In the genomic region with DNA sequence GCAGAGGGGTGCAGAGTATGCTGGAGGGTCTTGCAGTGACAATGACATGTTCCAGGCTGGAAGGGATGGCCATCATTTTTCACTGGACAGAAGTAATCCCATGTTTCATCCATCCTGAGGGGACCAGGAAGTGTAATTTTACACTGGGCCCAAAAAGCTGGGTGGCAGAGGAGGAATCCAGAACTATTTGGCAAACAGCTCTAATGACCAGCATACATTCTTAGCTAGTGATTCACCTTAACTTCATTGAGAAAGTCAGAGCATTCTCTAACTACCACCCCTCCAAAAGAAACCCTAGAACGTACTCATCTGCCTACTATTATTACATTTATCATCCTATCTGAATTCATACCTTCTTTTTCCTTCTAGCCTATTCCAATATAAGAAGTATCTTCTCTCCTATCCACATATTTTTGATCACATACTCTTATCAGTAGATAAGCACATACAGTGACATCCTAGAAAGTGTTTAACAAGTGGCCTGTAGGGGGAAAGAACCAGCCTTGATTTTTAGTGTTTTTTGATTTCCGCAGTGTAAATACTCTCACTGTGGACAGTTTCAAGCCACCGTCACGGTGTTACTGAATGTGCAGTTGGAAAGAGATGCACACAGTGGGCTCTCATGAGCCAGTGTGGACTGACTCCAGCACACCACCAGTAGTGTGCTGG, we compare ENCODE assay signal across 2 cellular contexts.
A peak's percentile ranks its signal among the peaks of the same experiment; 100 is the strongest.
TF ChIP-seq lines count a peak whose summit lies in the region.

No MANE protein-coding gene starts in this region.

TF ChIP-seq in IMR-90, 13 proteins besides CTCF, POLR2A, EP300 and RAD21 (continued from another document):
- no peak for TF ChIP-seq MAFK (IDR thresholded peaks at IDR 0.05; ENCODE audit: low read depth, low read length)
- TF ChIP-seq, protein P1, sequence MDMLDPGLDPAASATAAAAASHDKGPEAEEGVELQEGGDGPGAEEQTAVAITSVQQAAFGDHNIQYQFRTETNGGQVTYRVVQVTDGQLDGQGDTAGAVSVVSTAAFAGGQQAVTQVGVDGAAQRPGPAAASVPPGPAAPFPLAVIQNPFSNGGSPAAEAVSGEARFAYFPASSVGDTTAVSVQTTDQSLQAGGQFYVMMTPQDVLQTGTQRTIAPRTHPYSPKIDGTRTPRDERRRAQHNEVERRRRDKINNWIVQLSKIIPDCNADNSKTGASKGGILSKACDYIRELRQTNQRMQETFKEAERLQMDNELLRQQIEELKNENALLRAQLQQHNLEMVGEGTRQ (IDR thresholded peaks at IDR 0.05; ENCODE audit: low read depth, low read length), result no peak
- no peak for TF ChIP-seq CHD1 (IDR thresholded peaks at IDR 0.05; ENCODE audit: low read depth, low read length)
- TF ChIP-seq RCOR1 (IDR thresholded peaks at IDR 0.05; ENCODE audit: insufficient replicate concordance, low read length), result no peak
- peak; percentile 52; the same call in 1 of the 2 replicates for TF ChIP-seq FOS (IDR thresholded peaks at IDR 0.05; ENCODE audit: low read depth, low read length)
- no peak for TF ChIP-seq MAZ (IDR thresholded peaks at IDR 0.05; ENCODE audit: borderline replicate concordance, low read depth, low read length)
- TF ChIP-seq BHLHE40 (IDR thresholded peaks at IDR 0.05; ENCODE audit: low read depth, low read length), result no peak
- TF ChIP-seq MXI1 (IDR thresholded peaks at IDR 0.05; ENCODE audit: borderline replicate concordance, low read depth, low read length), result no peak
- peak; percentile 45; the same call in 1 of the 2 replicates for TF ChIP-seq CEBPB (IDR thresholded peaks at IDR 0.05; ENCODE audit: low read depth, low read length)

TF ChIP-seq in HepG2, 621 proteins besides CTCF, POLR2A, EP300 and RAD21 (continued from another document):
- no peak for TF ChIP-seq MTA1 (CRISPR knock-in tag; IDR thresholded peaks at IDR 0.05; ENCODE audit: borderline replicate concordance)
- TF ChIP-seq, protein P2, sequence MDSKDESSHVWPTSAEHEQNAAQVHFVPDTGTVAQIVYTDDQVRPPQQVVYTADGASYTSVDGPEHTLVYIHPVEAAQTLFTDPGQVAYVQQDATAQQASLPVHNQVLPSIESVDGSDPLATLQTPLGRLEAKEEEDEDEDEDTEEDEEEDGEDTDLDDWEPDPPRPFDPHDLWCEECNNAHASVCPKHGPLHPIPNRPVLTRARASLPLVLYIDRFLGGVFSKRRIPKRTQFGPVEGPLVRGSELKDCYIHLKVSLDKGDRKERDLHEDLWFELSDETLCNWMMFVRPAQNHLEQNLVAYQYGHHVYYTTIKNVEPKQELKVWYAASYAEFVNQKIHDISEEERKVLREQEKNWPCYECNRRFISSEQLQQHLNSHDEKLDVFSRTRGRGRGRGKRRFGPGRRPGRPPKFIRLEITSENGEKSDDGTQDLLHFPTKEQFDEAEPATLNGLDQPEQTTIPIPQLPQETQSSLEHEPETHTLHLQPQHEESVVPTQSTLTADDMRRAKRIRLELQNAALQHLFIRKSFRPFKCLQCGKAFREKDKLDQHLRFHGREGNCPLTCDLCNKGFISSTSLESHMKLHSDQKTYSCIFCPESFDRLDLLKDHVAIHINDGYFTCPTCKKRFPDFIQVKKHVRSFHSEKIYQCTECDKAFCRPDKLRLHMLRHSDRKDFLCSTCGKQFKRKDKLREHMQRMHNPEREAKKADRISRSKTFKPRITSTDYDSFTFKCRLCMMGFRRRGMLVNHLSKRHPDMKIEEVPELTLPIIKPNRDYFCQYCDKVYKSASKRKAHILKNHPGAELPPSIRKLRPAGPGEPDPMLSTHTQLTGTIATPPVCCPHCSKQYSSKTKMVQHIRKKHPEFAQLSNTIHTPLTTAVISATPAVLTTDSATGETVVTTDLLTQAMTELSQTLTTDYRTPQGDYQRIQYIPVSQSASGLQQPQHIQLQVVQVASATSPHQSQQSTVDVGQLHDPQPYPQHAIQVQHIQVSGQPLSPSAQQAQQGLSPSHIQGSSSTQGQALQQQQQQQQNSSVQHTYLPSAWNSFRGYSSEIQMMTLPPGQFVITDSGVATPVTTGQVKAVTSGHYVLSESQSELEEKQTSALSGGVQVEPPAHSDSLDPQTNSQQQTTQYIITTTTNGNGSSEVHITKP (CRISPR knock-in tag; IDR thresholded peaks at IDR 0.05; ENCODE audit: low read depth), result no peak
- TF ChIP-seq, protein P3, sequence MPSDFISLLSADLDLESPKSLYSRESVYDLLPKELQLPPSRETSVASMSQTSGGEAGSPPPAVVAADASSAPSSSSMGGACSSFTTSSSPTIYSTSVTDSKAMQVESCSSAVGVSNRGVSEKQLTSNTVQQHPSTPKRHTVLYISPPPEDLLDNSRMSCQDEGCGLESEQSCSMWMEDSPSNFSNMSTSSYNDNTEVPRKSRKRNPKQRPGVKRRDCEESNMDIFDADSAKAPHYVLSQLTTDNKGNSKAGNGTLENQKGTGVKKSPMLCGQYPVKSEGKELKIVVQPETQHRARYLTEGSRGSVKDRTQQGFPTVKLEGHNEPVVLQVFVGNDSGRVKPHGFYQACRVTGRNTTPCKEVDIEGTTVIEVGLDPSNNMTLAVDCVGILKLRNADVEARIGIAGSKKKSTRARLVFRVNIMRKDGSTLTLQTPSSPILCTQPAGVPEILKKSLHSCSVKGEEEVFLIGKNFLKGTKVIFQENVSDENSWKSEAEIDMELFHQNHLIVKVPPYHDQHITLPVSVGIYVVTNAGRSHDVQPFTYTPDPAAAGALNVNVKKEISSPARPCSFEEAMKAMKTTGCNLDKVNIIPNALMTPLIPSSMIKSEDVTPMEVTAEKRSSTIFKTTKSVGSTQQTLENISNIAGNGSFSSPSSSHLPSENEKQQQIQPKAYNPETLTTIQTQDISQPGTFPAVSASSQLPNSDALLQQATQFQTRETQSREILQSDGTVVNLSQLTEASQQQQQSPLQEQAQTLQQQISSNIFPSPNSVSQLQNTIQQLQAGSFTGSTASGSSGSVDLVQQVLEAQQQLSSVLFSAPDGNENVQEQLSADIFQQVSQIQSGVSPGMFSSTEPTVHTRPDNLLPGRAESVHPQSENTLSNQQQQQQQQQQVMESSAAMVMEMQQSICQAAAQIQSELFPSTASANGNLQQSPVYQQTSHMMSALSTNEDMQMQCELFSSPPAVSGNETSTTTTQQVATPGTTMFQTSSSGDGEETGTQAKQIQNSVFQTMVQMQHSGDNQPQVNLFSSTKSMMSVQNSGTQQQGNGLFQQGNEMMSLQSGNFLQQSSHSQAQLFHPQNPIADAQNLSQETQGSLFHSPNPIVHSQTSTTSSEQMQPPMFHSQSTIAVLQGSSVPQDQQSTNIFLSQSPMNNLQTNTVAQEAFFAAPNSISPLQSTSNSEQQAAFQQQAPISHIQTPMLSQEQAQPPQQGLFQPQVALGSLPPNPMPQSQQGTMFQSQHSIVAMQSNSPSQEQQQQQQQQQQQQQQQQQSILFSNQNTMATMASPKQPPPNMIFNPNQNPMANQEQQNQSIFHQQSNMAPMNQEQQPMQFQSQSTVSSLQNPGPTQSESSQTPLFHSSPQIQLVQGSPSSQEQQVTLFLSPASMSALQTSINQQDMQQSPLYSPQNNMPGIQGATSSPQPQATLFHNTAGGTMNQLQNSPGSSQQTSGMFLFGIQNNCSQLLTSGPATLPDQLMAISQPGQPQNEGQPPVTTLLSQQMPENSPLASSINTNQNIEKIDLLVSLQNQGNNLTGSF (CRISPR knock-in tag; IDR thresholded peaks at IDR 0.05), result no peak
- TF ChIP-seq, protein P4, sequence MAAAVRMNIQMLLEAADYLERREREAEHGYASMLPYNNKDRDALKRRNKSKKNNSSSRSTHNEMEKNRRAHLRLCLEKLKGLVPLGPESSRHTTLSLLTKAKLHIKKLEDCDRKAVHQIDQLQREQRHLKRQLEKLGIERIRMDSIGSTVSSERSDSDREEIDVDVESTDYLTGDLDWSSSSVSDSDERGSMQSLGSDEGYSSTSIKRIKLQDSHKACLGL (CRISPR knock-in tag; IDR thresholded peaks at IDR 0.05), result no peak
- no peak for TF ChIP-seq ZFP41 (CRISPR knock-in tag; IDR thresholded peaks at IDR 0.05; ENCODE audit: borderline replicate concordance)
- no peak for TF ChIP-seq EEA1 (CRISPR knock-in tag; IDR thresholded peaks at IDR 0.05; ENCODE audit: borderline replicate concordance)
- no peak for TF ChIP-seq GABPB1 (CRISPR knock-in tag; IDR thresholded peaks at IDR 0.05)
- TF ChIP-seq, protein P5, sequence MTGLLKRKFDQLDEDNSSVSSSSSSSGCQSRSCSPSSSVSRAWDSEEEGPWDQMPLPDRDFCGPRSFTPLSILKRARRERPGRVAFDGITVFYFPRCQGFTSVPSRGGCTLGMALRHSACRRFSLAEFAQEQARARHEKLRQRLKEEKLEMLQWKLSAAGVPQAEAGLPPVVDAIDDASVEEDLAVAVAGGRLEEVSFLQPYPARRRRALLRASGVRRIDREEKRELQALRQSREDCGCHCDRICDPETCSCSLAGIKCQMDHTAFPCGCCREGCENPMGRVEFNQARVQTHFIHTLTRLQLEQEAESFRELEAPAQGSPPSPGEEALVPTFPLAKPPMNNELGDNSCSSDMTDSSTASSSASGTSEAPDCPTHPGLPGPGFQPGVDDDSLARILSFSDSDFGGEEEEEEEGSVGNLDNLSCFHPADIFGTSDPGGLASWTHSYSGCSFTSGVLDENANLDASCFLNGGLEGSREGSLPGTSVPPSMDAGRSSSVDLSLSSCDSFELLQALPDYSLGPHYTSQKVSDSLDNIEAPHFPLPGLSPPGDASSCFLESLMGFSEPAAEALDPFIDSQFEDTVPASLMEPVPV (CRISPR knock-in tag; IDR thresholded peaks at IDR 0.05), result no peak
- no peak for TF ChIP-seq PHB2 (IDR thresholded peaks at IDR 0.05; ENCODE audit: partially characterized antibody)
TF ChIP-seq in HepG2: peak in this region for 0.
